In the genomic region with DNA sequence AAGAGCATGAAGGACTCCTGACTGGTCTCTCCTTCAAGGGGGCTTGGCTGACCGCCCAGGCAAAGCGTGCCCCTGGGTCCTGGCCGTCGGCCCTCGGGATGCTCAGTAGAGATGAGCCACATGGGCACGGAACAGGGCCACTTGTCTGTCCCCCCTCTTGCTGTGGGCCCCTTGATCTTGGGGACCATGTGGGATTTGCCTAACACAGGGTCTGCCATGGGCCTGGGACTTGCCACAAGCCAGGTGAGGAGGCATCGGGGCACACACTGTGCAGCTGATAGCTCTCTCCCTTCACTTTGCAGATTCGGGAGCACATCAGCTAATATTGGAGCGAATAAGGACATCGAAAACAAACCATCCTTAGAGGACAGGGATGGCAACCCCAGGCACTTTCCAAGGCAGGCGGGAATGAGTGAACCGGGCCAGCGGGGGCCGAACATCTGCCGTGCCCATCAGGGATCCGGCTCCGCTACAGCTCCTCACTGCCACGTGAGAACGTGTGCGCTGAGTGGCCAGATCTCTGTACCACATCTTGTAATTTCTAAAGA, we compare ENCODE assay signal across 14 cellular contexts.
"Had no signal": no experiment of that assay in that cellular context is flagged by ENCODE, and none has a peak within 500 bp of the region (broad histone marks: within the 10 kb centered on the region; RNA-seq: fewer than 3 reads in every experiment).

No MANE protein-coding gene starts in this region.

- H2AFZ ChIP-seq: hepatocyte had no signal

- H3K27me3 ChIP-seq: colonic mucosa, foreskin keratinocyte, hepatocyte, upper lobe of right lung had no signal

- H3K9me3 ChIP-seq: colonic mucosa, mucosa of descending colon, upper lobe of right lung had no signal

- H3K4me2 ChIP-seq: hepatocyte had no signal

- H3K4me1 ChIP-seq: colonic mucosa, foreskin keratinocyte, upper lobe of right lung had no signal

- DNase-seq: caudate nucleus; colonic mucosa; dermis blood vessel endothelial cell; erythroblast; foreskin keratinocyte; left colon; mammary epithelial cell; mucosa of descending colon; naive thymus-derived CD8-positive, alpha-beta T cell; stimulated activated CD4-positive, alpha-beta T cell treated with anti-CD3 and anti-CD28 coated beads, Interleukin-2, amount 100 ng/mL, for 24 hours; stimulated activated CD4-positive, alpha-beta T cell treated with anti-CD3 and anti-CD28 coated beads, Interleukin-4, amount 100 ng/mL, for 4 hours; stimulated activated naive B cell treated with anti-CD40 and anti-IgM and Interleukin-4, amounts not matched to agents 10 μg/mL and 1 μg/mL and 100 μg/mL, for 72 hours had no signal

- H3K27ac ChIP-seq: colonic mucosa, foreskin keratinocyte, hepatocyte, upper lobe of right lung had no signal

- H3K4me3 ChIP-seq: colonic mucosa, hepatocyte, mucosa of descending colon, upper lobe of right lung had no signal

- H3K36me3 ChIP-seq: colonic mucosa, upper lobe of right lung had no signal

- H3K79me2 ChIP-seq: hepatocyte had no signal
